In genomic region chr11:59810189-59810910, GRCh38 we compare ENCODE assay signal across 1 cellular context.
TF ChIP-seq lines count a peak whose summit lies in the region.

TSS of gene MRPL16 (minus strand) at chr11:59810778. CDS start at chr11:59810658, 120 bp downstream.

TF ChIP-seq in GM12878, 131 proteins besides CTCF, POLR2A, EP300 and RAD21 (continued from another document and continues in another):
- TF ChIP-seq ZNF592 (IDR thresholded peaks at IDR 0.05) (no peak), BRCA1 (IDR thresholded peaks at IDR 0.05; ENCODE audit: low read depth, low read length) (no peak), RAD51 (IDR thresholded peaks at IDR 0.05) (no peak), IRF5 (IDR thresholded peaks at IDR 0.05; ENCODE audit: borderline replicate concordance) (no peak), TBL1XR1 (IDR thresholded peaks at IDR 0.05; ENCODE audit: low read depth, low read length) (peak; percentile 40; the same call in 1 of the 2 replicates), BCL3 (IDR thresholded peaks at IDR 0.05; ENCODE audit: borderline replicate concordance, insufficient read depth, low read depth, low read length, poor library complexity, severe bottlenecking) (peak; percentile 38), ATF3 (IDR thresholded peaks at IDR 0.05; ENCODE audit: borderline replicate concordance, extremely low read depth, low read depth, low read length) (no peak), HDGF (IDR thresholded peaks at IDR 0.05) (no peak), YBX1 (IDR thresholded peaks at IDR 0.05) (no peak), SREBF2 (IDR thresholded peaks at IDR 0.05; ENCODE audit: low read length) (peak; percentile 71), CEBPZ (IDR thresholded peaks at IDR 0.05; ENCODE audit: low read depth, low read length) (no peak), KAT2A (conservative IDR thresholded peaks at IDR 0.05; ENCODE audit: control insufficient read depth, low read depth, low read length) (no peak), SIN3A (IDR thresholded peaks at IDR 0.05; ENCODE audit: low read depth, low read length) (peak; percentile 59; the same call in 1 of the 2 replicates), BCL11A (IDR thresholded peaks at IDR 0.05; ENCODE audit: low read depth, low read length) (no peak), PBX3 (IDR thresholded peaks at IDR 0.05; ENCODE audit: insufficient replicate concordance, low read depth, low read length) (no peak), RBBP5 (conservative IDR thresholded peaks at IDR 0.05) (no peak), FOS (IDR thresholded peaks at IDR 0.05; ENCODE audit: borderline replicate concordance, extremely low read depth, insufficient read length) (no peak), SKIL (IDR thresholded peaks at IDR 0.05; ENCODE audit: low read depth, poor library complexity, severe bottlenecking) (peak; percentile 37), TCF12 (IDR thresholded peaks at IDR 0.05; ENCODE audit: low read depth, low read length) (no peak; the same call in 1 of the 2 replicates), ETV6 (conservative IDR thresholded peaks at IDR 0.05 in 1 of 2, IDR thresholded peaks at IDR 0.05 in 1 of 2; ENCODE audit: borderline replicate concordance in 1 of 2, low read depth in 1 of 2) (no peak), ATF7 (IDR thresholded peaks at IDR 0.05; ENCODE audit: low read depth) (0 out of 2 replicates have a peak, but pooled peaks have one; percentile 38), MYC (IDR thresholded peaks at IDR 0.05; ENCODE audit: insufficient read depth, insufficient read length, insufficient replicate concordance, low read length, severe bottlenecking) (no peak), NKRF (conservative IDR thresholded peaks at IDR 0.05) (peak; percentile 63; the same call in 1 of the 2 replicates), JUNB (IDR thresholded peaks at IDR 0.05) (no peak), ZNF217 (IDR thresholded peaks at IDR 0.05) (0 out of 2 replicates have a peak, but pooled peaks have one; percentile 59), NR2C1 (IDR thresholded peaks at IDR 0.05) (peak; percentile 79), CBX5 (IDR thresholded peaks at IDR 0.05; ENCODE audit: low read depth) (peak; percentile 92; the same call in 1 of the 2 replicates), ELK1 (IDR thresholded peaks at IDR 0.05; ENCODE audit: low read depth, low read length) (peak; percentile 81; the same call in 1 of the 2 replicates), RB1 (IDR thresholded peaks at IDR 0.05; ENCODE audit: borderline replicate concordance) (peak; percentile 91), CBX3 (IDR thresholded peaks at IDR 0.05; ENCODE audit: borderline replicate concordance, low read depth) (no peak), DPF2 (IDR thresholded peaks at IDR 0.05) (peak; percentile 60; the same call in 1 of the 2 replicates), SMARCA5 (IDR thresholded peaks at IDR 0.05) (peak; percentile 89), LARP7 (IDR thresholded peaks at IDR 0.05) (peak; percentile 83; the same call in 1 of the 2 replicates), MTA3 (IDR thresholded peaks at IDR 0.05; ENCODE audit: borderline replicate concordance, low read length) (no peak), PRDM15 (CRISPR knock-in tag; IDR thresholded peaks at IDR 0.05) (no peak), NFXL1 (IDR thresholded peaks at IDR 0.05; ENCODE audit: borderline replicate concordance) (no peak)
